10 cellular contexts compared by ENCODE assay signal in genomic region chr10:5448333-5449048, GRCh38. TPM values are rescaled to one million over a fixed set of nuclear protein-coding genes. Genes with fewer than 3 reads are reported as not detected.
A peak's percentile ranks its signal among the peaks of the same experiment; 100 is the strongest.
DNase-seq lines count a peak whose midpoint lies in the region; ATAC-seq and TF ChIP-seq lines count a peak whose summit lies in the region.
"Had no signal": no experiment of that assay in that cellular context is flagged by ENCODE, and none has a peak within 500 bp of the region (broad histone marks: within the 10 kb centered on the region; RNA-seq: fewer than 3 reads in every experiment).

No MANE protein-coding gene starts in this region.

- H3K36me3 ChIP-seq in GM23248 (ENCODE audit: low read depth) = peaks cover 21% of the 10 kb centered on the region
- peaks cover 23% of the 10 kb centered on the region; the same call in 1 of the 2 replicates for H3K36me3 ChIP-seq in SU-DHL-6 (ENCODE audit: low read length)
- H3K36me3 ChIP-seq in gastroesophageal sphincter = peaks cover 12 to 19% of the 10 kb centered on the region in 2 donors
- peaks cover 0 to 12% (median 11%) of the 10 kb centered on the region in 4 donors for H3K36me3 ChIP-seq in sigmoid colon

- peak; percentile 30 for DNase-seq in GM23248
- no peak for DNase-seq in sigmoid colon
- no peak for DNase-seq in NCI-H2227 treated with DMSO at 0.1 percent for 48 hours (lab: John Stamatoyannopoulos, UW)
- no peak for DNase-seq in NCI-H2171 (lab: John Stamatoyannopoulos, UW)
- no peak for DNase-seq in retina
- no peak for DNase-seq in KG1 (lab: John Stamatoyannopoulos, UW)
- DNase-seq: activated CD4-positive, alpha-beta T cell treated with anti-CD3 and anti-CD28 coated beads, Interleukin-2, amount 50 U/mL, for 48 hours; foreskin melanocyte had no signal

- no peaks in the 10 kb centered on the region for H3K9me3 ChIP-seq in GM23248 (ENCODE audit: low read depth)
- H3K9me3 ChIP-seq in SU-DHL-6 (ENCODE audit: insufficient read depth, low read length) = no peaks in the 10 kb centered on the region
- no peaks in the 10 kb centered on the region for H3K9me3 ChIP-seq in gastroesophageal sphincter
- no peaks in the 10 kb centered on the region for H3K9me3 ChIP-seq in sigmoid colon

- peak overlapping the region; percentile 96 for H3K4me2 ChIP-seq in GM23248 (ENCODE audit: unreplicated experiment)
- peak overlapping the region; percentile 99 for H3K4me2 ChIP-seq in SU-DHL-6 (ENCODE audit: low read depth, low read length, poor library complexity, severe bottlenecking)

- in situ Hi-C loops in GM23248 (cut with MboI) = no loop called here

- intact Hi-C loops in sigmoid colon (cut with DNase I) = loop anchor here (5.0 kb wide), 2 partner anchors 124 to 234 kb away; partner anchors contain the start of gene TASOR2

- H3K4me1 ChIP-seq in GM23248 (ENCODE audit: insufficient read depth) (peaks cover 26% of the 10 kb centered on the region), gastroesophageal sphincter (peaks cover 0 to 56% (median 9%) of the 10 kb centered on the region in 3 donors), sigmoid colon (peaks cover 0 to 42% (median 27%) of the 10 kb centered on the region in 4 donors)

- H3K9ac ChIP-seq in GM23248 = peak overlapping the region; percentile 90
- 0 out of 2 replicates have a peak overlapping the region, but pooled peaks have one; percentile 65 for H3K9ac ChIP-seq in SU-DHL-6 (ENCODE audit: low read length)

- no peak for TF ChIP-seq EP300 in gastroesophageal sphincter (IDR thresholded peaks at IDR 0.05)
- TF ChIP-seq EP300 in sigmoid colon (IDR thresholded peaks at IDR 0.05) = no peak

- H3F3A ChIP-seq in GM23248 (ENCODE audit: insufficient read depth) (peaks cover 54% of the 10 kb centered on the region), SU-DHL-6 (ENCODE audit: insufficient read depth) (peaks cover 21% of the 10 kb centered on the region; the same call in 1 of the 2 replicates)

- H3K79me2 ChIP-seq in GM23248 (ENCODE audit: insufficient read depth) = peaks cover 97% of the 10 kb centered on the region
- peaks cover 31% of the 10 kb centered on the region for H3K79me2 ChIP-seq in SU-DHL-6 (ENCODE audit: insufficient read depth, low read length)

- H4K20me1 ChIP-seq in GM23248 (ENCODE audit: insufficient read depth) (no peaks in the 10 kb centered on the region), SU-DHL-6 (ENCODE audit: low read depth, low read length) (no peaks in the 10 kb centered on the region)

- H2AFZ ChIP-seq in GM23248 = 0 out of 2 replicates have a peak overlapping the region, but pooled peaks have one; percentile 4
- no peak overlapping the region for H2AFZ ChIP-seq in SU-DHL-6 (ENCODE audit: low read depth, low read length, severe bottlenecking)

- TF ChIP-seq POLR2A in gastroesophageal sphincter (IDR thresholded peaks at IDR 0.05) (no peak), sigmoid colon (IDR thresholded peaks at IDR 0.05) (no peak)

- ATAC-seq in gastroesophageal sphincter = no peak

- H3K9me2 ChIP-seq in GM23248 (ENCODE audit: insufficient read depth) (no peaks in the 10 kb centered on the region), SU-DHL-6 (replicated peaks; ENCODE audit: insufficient read depth, low read length) (no peaks in the 10 kb centered on the region)

- H3K27me3 ChIP-seq in GM23248 (replicated peaks; ENCODE audit: insufficient read depth) (no peaks in the 10 kb centered on the region), SU-DHL-6 (ENCODE audit: low read length) (no peaks in the 10 kb centered on the region), gastroesophageal sphincter (no peaks in the 10 kb centered on the region), sigmoid colon (no peaks in the 10 kb centered on the region)

- H3K27ac ChIP-seq in GM23248 = peak overlapping the region; percentile 74
- H3K27ac ChIP-seq in SU-DHL-6 (ENCODE audit: low read depth, low read length) = no peak overlapping the region; the same call in 1 of the 2 replicates
- peak overlapping the region; percentile 72 to 92 (median 81) for H3K27ac ChIP-seq in gastroesophageal sphincter
- peak overlapping the region; percentile 79 to 84 (median 82) for H3K27ac ChIP-seq in sigmoid colon

- peak overlapping the region; percentile 79 for H3K4me3 ChIP-seq in GM23248
- peak overlapping the region; percentile 80 for H3K4me3 ChIP-seq in SU-DHL-6 (ENCODE audit: insufficient read depth, low read length, poor library complexity, severe bottlenecking)
- H3K4me3 ChIP-seq in gastroesophageal sphincter = peak overlapping the region; percentile 62 to 98
- peak overlapping the region; percentile 53 to 63 (median 60) for H3K4me3 ChIP-seq in sigmoid colon

- TF ChIP-seq CTCF in SU-DHL-6 (IDR thresholded peaks at IDR 0.05; ENCODE audit: insufficient read depth, low read length, poor library complexity, severe bottlenecking) = no peak
- no peak for TF ChIP-seq CTCF in gastroesophageal sphincter (IDR thresholded peaks at IDR 0.05)
- no peak for TF ChIP-seq CTCF in sigmoid colon (IDR thresholded peaks at IDR 0.05)

- 50 to 58% methylated on average over 7 of the region's 7 CpGs for WGBS in GM23248 (ENCODE audit: low coverage in 1 of 2, low lambda C conversion rate in 2 of 2, missing lambda C conversion rate in 2 of 2), 2 experiments
- 21 to 51% methylated on average over 7 of the region's 7 CpGs for WGBS in gastroesophageal sphincter (ENCODE audit: low coverage in 1 of 2), 2 donors
- 18 to 66% methylated on average over 7 of the region's 7 CpGs for WGBS in sigmoid colon, 2 donors

RNA-seq across cellular contexts. Expression of gene NET1, which starts 36.1 kb away (rescaled TPM):
- 40.2 and 42.9 TPM in 2 replicates for total RNA-seq in GM23248 (2014; rRNA removed; shearing (Covaris generic))
- 36.5 and 36.7 TPM in 2 replicates for polyA plus RNA-seq in GM23248 (2016; fragmentation: Nextera tagmentation; extraction: Ambion mirVana)
- 100 to 1,000 TPM; 288 to 401 (median 343) TPM for total RNA-seq in gastroesophageal sphincter
- total RNA-seq in sigmoid colon = 100 to 1,000 TPM; 108 to 209 (median 167) TPM
- 100 to 1,000 TPM in 2 of 3 donors, 10 to 100 TPM in 1; 75.3 to 333 (median 245) TPM for polyA plus RNA-seq in sigmoid colon

RNA-seq across cellular contexts. Expression of gene TUBAL3, which starts 43.9 kb away (rescaled TPM):
- total RNA-seq in GM23248 (2014; rRNA removed; shearing (Covaris generic)) = not detected in 2 replicates
- polyA plus RNA-seq in GM23248 (2016; fragmentation: Nextera tagmentation; extraction: Ambion mirVana) (not detected in 2 replicates), sigmoid colon (10 to 100 TPM; 15.3 to 52.2 (median 40.8) TPM)
- total RNA-seq in gastroesophageal sphincter (1 to 10 TPM in 1 of 4 donors, under 1 TPM in 1, not detected in 2; 0.62 to 2.0 TPM), sigmoid colon (not detected)

RNA-seq across cellular contexts. Expression of gene CALML5, which starts 50.9 kb away (rescaled TPM):
- total RNA-seq in GM23248 (2014; rRNA removed; shearing (Covaris generic)) = not detected in 2 replicates
- polyA plus RNA-seq in GM23248 (2016; fragmentation: Nextera tagmentation; extraction: Ambion mirVana) (not detected in 2 replicates), sigmoid colon (not detected)
- total RNA-seq in gastroesophageal sphincter (not detected), sigmoid colon (not detected)
